1 cellular context compared by ENCODE assay signal in genomic region chr1:94970783-94971182, GRCh38.
TF ChIP-seq lines count a peak whose summit lies in the region.

No MANE protein-coding gene starts in this region.

TF ChIP-seq in IMR-90, 13 proteins besides CTCF, POLR2A, EP300 and RAD21:
- TF ChIP-seq SMC3 (IDR thresholded peaks at IDR 0.05; ENCODE audit: low read depth, low read length): no peak
- TF ChIP-seq NFE2L2 (IDR thresholded peaks at IDR 0.05; ENCODE audit: low read depth, low read length): no peak
- TF ChIP-seq, protein P1, sequence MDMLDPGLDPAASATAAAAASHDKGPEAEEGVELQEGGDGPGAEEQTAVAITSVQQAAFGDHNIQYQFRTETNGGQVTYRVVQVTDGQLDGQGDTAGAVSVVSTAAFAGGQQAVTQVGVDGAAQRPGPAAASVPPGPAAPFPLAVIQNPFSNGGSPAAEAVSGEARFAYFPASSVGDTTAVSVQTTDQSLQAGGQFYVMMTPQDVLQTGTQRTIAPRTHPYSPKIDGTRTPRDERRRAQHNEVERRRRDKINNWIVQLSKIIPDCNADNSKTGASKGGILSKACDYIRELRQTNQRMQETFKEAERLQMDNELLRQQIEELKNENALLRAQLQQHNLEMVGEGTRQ (IDR thresholded peaks at IDR 0.05; ENCODE audit: low read depth, low read length): no peak
- no peak for TF ChIP-seq RFX5 (IDR thresholded peaks at IDR 0.05; ENCODE audit: low read depth, low read length)
- TF ChIP-seq CHD1 (IDR thresholded peaks at IDR 0.05; ENCODE audit: low read depth, low read length): no peak
- no peak for TF ChIP-seq BHLHE40 (IDR thresholded peaks at IDR 0.05; ENCODE audit: low read depth, low read length)
- TF ChIP-seq, protein P2, sequence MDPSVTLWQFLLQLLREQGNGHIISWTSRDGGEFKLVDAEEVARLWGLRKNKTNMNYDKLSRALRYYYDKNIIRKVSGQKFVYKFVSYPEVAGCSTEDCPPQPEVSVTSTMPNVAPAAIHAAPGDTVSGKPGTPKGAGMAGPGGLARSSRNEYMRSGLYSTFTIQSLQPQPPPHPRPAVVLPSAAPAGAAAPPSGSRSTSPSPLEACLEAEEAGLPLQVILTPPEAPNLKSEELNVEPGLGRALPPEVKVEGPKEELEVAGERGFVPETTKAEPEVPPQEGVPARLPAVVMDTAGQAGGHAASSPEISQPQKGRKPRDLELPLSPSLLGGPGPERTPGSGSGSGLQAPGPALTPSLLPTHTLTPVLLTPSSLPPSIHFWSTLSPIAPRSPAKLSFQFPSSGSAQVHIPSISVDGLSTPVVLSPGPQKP (IDR thresholded peaks at IDR 0.05; ENCODE audit: borderline replicate concordance, low read depth, low read length): no peak
- TF ChIP-seq FOS (IDR thresholded peaks at IDR 0.05; ENCODE audit: low read depth, low read length): no peak
- no peak for TF ChIP-seq MXI1 (IDR thresholded peaks at IDR 0.05; ENCODE audit: borderline replicate concordance, low read depth, low read length)
TF ChIP-seq in IMR-90: peak in this region for 0.
